20 cellular contexts compared by ENCODE assay signal in the genomic region with DNA sequence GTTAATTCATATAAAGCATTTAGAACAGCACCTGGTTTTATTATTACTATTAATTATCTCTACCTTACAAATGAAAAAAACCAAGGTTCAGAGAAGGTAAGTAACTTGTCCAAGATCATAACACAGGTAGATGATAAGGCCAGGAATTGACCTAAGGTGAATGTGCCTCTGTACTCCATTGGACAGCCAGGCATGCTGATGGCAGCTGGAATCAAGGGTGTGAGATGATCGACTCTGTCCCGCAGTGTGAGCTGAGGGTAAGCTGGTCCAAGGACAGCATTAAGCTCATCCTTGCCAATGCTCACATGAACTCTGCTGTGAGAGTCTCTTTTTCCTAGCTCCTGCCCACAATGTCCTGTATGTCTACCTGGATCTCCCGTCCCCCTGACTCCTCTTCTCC. TPM values are rescaled to one million over a fixed set of nuclear protein-coding genes. Genes with fewer than 3 reads are reported as not detected.
A peak's percentile ranks its signal among the peaks of the same experiment; 100 is the strongest.
DNase-seq lines count a peak whose midpoint lies in the region; FAIRE-seq and TF ChIP-seq lines count a peak whose summit lies in the region.
"Had no signal": no experiment of that assay in that cellular context is flagged by ENCODE, and none has a peak within 500 bp of the region (broad histone marks: within the 10 kb centered on the region; RNA-seq: fewer than 3 reads in every experiment).

No MANE protein-coding gene starts in this region.

- H3K9me3 ChIP-seq in breast epithelium (no peaks in the 10 kb centered on the region), hepatocyte (ENCODE audit: low read depth) (no peaks in the 10 kb centered on the region), small intestine (ENCODE audit: control insufficient read depth, low read depth) (no peaks in the 10 kb centered on the region), MG63 (no peaks in the 10 kb centered on the region)
- H3K9me3 ChIP-seq: A549 had no signal

- peaks cover 16% of the 10 kb centered on the region for H3K36me3 Mint-ChIP-seq in MCF 10A (ENCODE audit: insufficient read depth, unreplicated experiment)

- H3K9me3 Mint-ChIP-seq in MCF 10A (ENCODE audit: unreplicated experiment), result no peaks in the 10 kb centered on the region
- H3K9me3 Mint-ChIP-seq: CD4-positive, alpha-beta memory T cell; H9; IgD-negative memory B cell had no signal

- H3K36me3 ChIP-seq in breast epithelium, result no peaks in the 10 kb centered on the region
- no peaks in the 10 kb centered on the region for H3K36me3 ChIP-seq in hepatocyte (replicated peaks; ENCODE audit: insufficient read depth, low read depth)
- no peaks in the 10 kb centered on the region for H3K36me3 ChIP-seq in small intestine (ENCODE audit: control insufficient read depth in 2 of 2, insufficient read depth in 2 of 2, low read length in 2 of 2)
- H3K36me3 ChIP-seq in MG63, result no peaks in the 10 kb centered on the region; the same call in 1 of the 2 replicates

- H3K4me1 ChIP-seq in breast epithelium, result no peaks in the 10 kb centered on the region
- H3K4me1 ChIP-seq in hepatocyte (ENCODE audit: insufficient read depth), result peaks cover 37% of the 10 kb centered on the region
- peaks cover 3 to 18% of the 10 kb centered on the region in 2 donors for H3K4me1 ChIP-seq in small intestine (ENCODE audit: control insufficient read depth in 2 of 2, insufficient read depth in 1 of 2, low read depth in 1 of 2, low read length in 1 of 2)
- H3K4me1 ChIP-seq: A549 had no signal

- no peak overlapping the region for H3K4me3 Mint-ChIP-seq in MCF 10A (ENCODE audit: unreplicated experiment)
- H3K4me3 Mint-ChIP-seq: CD4-positive, alpha-beta memory T cell; H9; IgD-negative memory B cell had no signal

- BruUV-seq in MCF 10A (replicated peaks; lab: Mats Ljungman, UMichigan), result no TSS peak

- H3K9me2 ChIP-seq in hepatocyte (replicated peaks; ENCODE audit: insufficient read depth), result no peaks in the 10 kb centered on the region

- H3K27me3 ChIP-seq in breast epithelium, result no peaks in the 10 kb centered on the region
- no peaks in the 10 kb centered on the region for H3K27me3 ChIP-seq in hepatocyte
- no peaks in the 10 kb centered on the region for H3K27me3 ChIP-seq in small intestine (ENCODE audit: control insufficient read depth in 2 of 2, insufficient read depth in 2 of 2, low read length in 2 of 2)
- no peaks in the 10 kb centered on the region for H3K27me3 ChIP-seq in MG63

- no peak for TF ChIP-seq POLR2A in breast epithelium (IDR thresholded peaks at IDR 0.05)

- TF ChIP-seq CTCF in MCF 10A (IDR thresholded peaks at IDR 0.05; ENCODE audit: unreplicated experiment) (no peak), breast epithelium (IDR thresholded peaks at IDR 0.05) (no peak), hepatocyte (IDR thresholded peaks at IDR 0.05; ENCODE audit: poor library complexity) (no peak)

- no peaks in the 10 kb centered on the region for H4K20me1 ChIP-seq in hepatocyte (ENCODE audit: insufficient read depth, poor library complexity, severe bottlenecking)

- FAIRE-seq in small intestine (lab: Jason Lieb, UNC) (no peak), frontal cortex (lab: Jason Lieb, UNC) (no peak)
- FAIRE-seq: A549, GM19239, H1, HepG2 had no signal

- CTCF ChIA-PET in MCF 10A (lab: Yijun Ruan, JAX), result interaction anchor here (0.9 to 1.7 kb wide), 2 partner anchors 54 to 322 kb away, joined by 3 to 6 read pairs; no protein-coding TSS in a partner anchor

- no peaks in the 10 kb centered on the region for H3K27me3 Mint-ChIP-seq in MCF 10A (ENCODE audit: insufficient read depth, unreplicated experiment)
- H3K27me3 Mint-ChIP-seq: CD4-positive, alpha-beta memory T cell; IgD-negative memory B cell had no signal

- 97% methylated on average over 3 of the region's 3 CpGs for WGBS in hepatocyte (ENCODE audit: low lambda C conversion rate, missing lambda C conversion rate)
- WGBS in small intestine, 3 donors, result 73 to 87% (median 76%) methylated on average over 3 of the region's 3 CpGs

- peaks cover 7% of the 10 kb centered on the region for H3K4me1 Mint-ChIP-seq in MCF 10A (ENCODE audit: insufficient read depth, unreplicated experiment)

- POLR2A ChIA-PET in MCF 10A (lab: Yijun Ruan, JAX), result no interaction called here

- intact Hi-C loops in MCF 10A (cut with micrococcal nuclease) (no loop called here), breast epithelium (cut with DNase I; ENCODE audit: low total_unique reads) (no loop called here)

- H2AFZ ChIP-seq in hepatocyte, result no peak overlapping the region

- H3K79me2 ChIP-seq in hepatocyte, result peaks cover 2% of the 10 kb centered on the region

- DNase-seq in MCF 10A (ENCODE audit: unreplicated experiment) (no peak), breast epithelium (ENCODE audit: low spot score in 2 of 2) (no peak), hepatocyte (ENCODE audit: low spot score) (no peak), small intestine (peak; percentile 67), GDM1 (lab: John Stamatoyannopoulos, UW) (no peak), MG63 (no peak), frontal cortex (ENCODE audit: low spot score in 2 of 2) (no peak)
- DNase-seq: AML-193; CD4-positive, alpha-beta memory T cell; DMS153; DMS79; GF-D8; H9 had no signal

- H3K27ac ChIP-seq in breast epithelium (no peak overlapping the region), hepatocyte (peak overlapping the region; percentile 21), small intestine (ENCODE audit: low read depth in 1 of 2, low read length in 1 of 2) (peak overlapping the region in 1 of 2 donors; percentile 22)
- H3K27ac ChIP-seq: 22Rv1, A549, C4-2B had no signal

- H3K27ac Mint-ChIP-seq in MCF 10A (ENCODE audit: low read depth, unreplicated experiment), result peak overlapping the region; percentile 17
- H3K27ac Mint-ChIP-seq: IgD-negative memory B cell had no signal

- H3K4me3 ChIP-seq in breast epithelium (no peak overlapping the region), hepatocyte (no peak overlapping the region), small intestine (ENCODE audit: low read depth in 1 of 2, low read length in 2 of 2) (no peak overlapping the region), MG63 (no peak overlapping the region)
- H3K4me3 ChIP-seq: A549 had no signal

- no peak overlapping the region for H3K4me2 ChIP-seq in hepatocyte
- H3K4me2 ChIP-seq: A549 had no signal

RNA-seq across cellular contexts. Expression of a gene that starts 58.4 kb away (rescaled TPM):
- total RNA-seq in MCF 10A (2022) (36.6 and 38.5 TPM in 2 replicates), breast epithelium (10 to 100 TPM; 40.3 to 66.2 (median 51.4) TPM), hepatocyte (28.8 and 34.4 TPM in 2 replicates), frontal cortex (26.5 TPM)
- polyA plus RNA-seq in hepatocyte (46.7 and 61.8 TPM in 2 replicates), small intestine (10 to 100 TPM; 34.7 to 80.8 (median 61.1) TPM)
- 15.6 and 36.4 TPM in 2 replicates for total RNA-seq in MG63 (2014; rRNA removed; shearing (Covaris generic); ENCODE audit: low replicate concordance)
